20 cellular contexts compared by ENCODE assay signal in the genomic region with DNA sequence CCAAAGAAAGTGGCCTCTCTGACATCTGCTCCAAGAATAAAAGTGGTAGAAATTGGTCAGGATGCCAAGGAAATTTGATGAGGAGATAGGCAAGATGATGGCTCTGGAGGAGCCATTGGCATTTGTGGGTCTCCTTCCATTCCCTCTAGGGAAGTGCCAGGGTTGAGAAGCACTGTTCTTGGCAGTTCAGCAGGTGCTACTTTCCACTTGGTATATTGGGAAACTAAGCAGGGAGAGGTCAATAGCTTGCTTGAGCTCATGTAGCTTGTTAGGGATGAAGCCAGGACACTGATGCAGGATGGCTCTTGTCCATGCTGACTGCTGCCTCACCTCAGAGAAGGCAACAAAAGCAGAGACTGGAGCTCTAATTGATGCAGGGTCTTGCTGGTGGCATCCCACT.
DNase-seq lines count a peak whose midpoint lies in the region; ATAC-seq lines count a peak whose summit lies in the region.
"Had no signal": no experiment of that assay in that cellular context is flagged by ENCODE, and none has a peak within 500 bp of the region (broad histone marks: within the 10 kb centered on the region; RNA-seq: fewer than 3 reads in every experiment).

No MANE protein-coding gene starts in this region.

- POLR2A ChIA-PET in activated CD4-positive, alpha-beta T cell treated with anti-CD3 and anti-CD28 coated beads, Interleukin-2, amount 10 ng/mL, durations not matched to agents 7 days and 5 days (lab: Charles Lee), result interaction anchor here (0.7 kb wide), 1 partner anchor 57 kb away, joined by 3 read pairs; no protein-coding TSS in a partner anchor
- POLR2A ChIA-PET in CD8-positive, alpha-beta memory T cell (lab: Charles Lee), result interaction anchor here (1.1 kb wide), 1 partner anchor 9 kb away, joined by 3 read pairs; no protein-coding TSS in a partner anchor
- POLR2A ChIA-PET in naive thymus-derived CD8-positive, alpha-beta T cell (lab: Charles Lee), result interaction anchor here (0.8 to 3.1 kb wide), 12 partner anchors 9 to 234 kb away, joined by 3 to 15 read pairs (median 4); a partner anchor contains a TSS

- H3K4me1 ChIP-seq in CD8-positive, alpha-beta memory T cell (ENCODE audit: insufficient read depth, low read length), result peaks cover 48% of the 10 kb centered on the region

- no peak overlapping the region for H3K27ac ChIP-seq in CD8-positive, alpha-beta memory T cell (ENCODE audit: low read depth, low read length)
- H3K27ac ChIP-seq: C4-2B, left ventricle myocardium inferior had no signal

- H3K9me3 ChIP-seq in CD8-positive, alpha-beta memory T cell (ENCODE audit: low read length), result no peaks in the 10 kb centered on the region
- H3K9me3 ChIP-seq: left ventricle myocardium inferior, mucosa of descending colon had no signal

- peak overlapping the region; percentile 82 for H3K27ac Mint-ChIP-seq in activated CD4-positive, alpha-beta T cell treated with anti-CD3 and anti-CD28 coated beads, Interleukin-2, amount 10 ng/mL, durations not matched to agents 7 days and 5 days
- H3K27ac Mint-ChIP-seq in CD8-positive, alpha-beta memory T cell, result peak overlapping the region in 7 of 8 donors; percentile 10 to 75 (median 55)
- peak overlapping the region; percentile 56 for H3K27ac Mint-ChIP-seq in activated T-helper 2 cell treated with anti-CD3 and anti-CD28 coated beads, Interferon-gamma antibody, Interleukin-2, Interleukin-4, amounts not matched to agents 10 μg/mL and 5 μg/mL and 100 μg/mL, durations not matched to agents 14 hours and 24 hours and 36 hours
- H3K27ac Mint-ChIP-seq in naive thymus-derived CD8-positive, alpha-beta T cell, result peak overlapping the region; percentile 68 to 90 (median 85)

- no peaks in the 10 kb centered on the region for H3K27me3 Mint-ChIP-seq in activated CD4-positive, alpha-beta T cell treated with anti-CD3 and anti-CD28 coated beads, Interleukin-2, amount 10 ng/mL, durations not matched to agents 7 days and 5 days
- H3K27me3 Mint-ChIP-seq in CD8-positive, alpha-beta memory T cell, result no peaks in the 10 kb centered on the region
- H3K27me3 Mint-ChIP-seq in activated T-helper 2 cell treated with anti-CD3 and anti-CD28 coated beads, Interferon-gamma antibody, Interleukin-2, Interleukin-4, amounts not matched to agents 10 μg/mL and 5 μg/mL and 100 μg/mL, durations not matched to agents 14 hours and 24 hours and 36 hours (ENCODE audit: low read depth), result no peaks in the 10 kb centered on the region
- no peaks in the 10 kb centered on the region for H3K27me3 Mint-ChIP-seq in naive thymus-derived CD8-positive, alpha-beta T cell

- no peaks in the 10 kb centered on the region for H3K27me3 ChIP-seq in CD8-positive, alpha-beta memory T cell (ENCODE audit: insufficient read depth, low read length, poor library complexity, severe bottlenecking)

- H3K36me3 Mint-ChIP-seq in activated CD4-positive, alpha-beta T cell treated with anti-CD3 and anti-CD28 coated beads, Interleukin-2, amount 10 ng/mL, durations not matched to agents 7 days and 5 days (ENCODE audit: low read depth), result peaks cover 25% of the 10 kb centered on the region
- peaks cover 0 to 6% (median 4%) of the 10 kb centered on the region in 3 donors for H3K36me3 Mint-ChIP-seq in CD8-positive, alpha-beta memory T cell
- H3K36me3 Mint-ChIP-seq in activated T-helper 2 cell treated with anti-CD3 and anti-CD28 coated beads, Interferon-gamma antibody, Interleukin-2, Interleukin-4, amounts not matched to agents 10 μg/mL and 5 μg/mL and 100 μg/mL, durations not matched to agents 14 hours and 24 hours and 36 hours (ENCODE audit: low read depth), result no peaks in the 10 kb centered on the region
- no peaks in the 10 kb centered on the region for H3K36me3 Mint-ChIP-seq in naive thymus-derived CD8-positive, alpha-beta T cell

- intact Hi-C loops in activated T-helper 2 cell treated with anti-CD3 and anti-CD28 coated beads, Interferon-gamma antibody, Interleukin-2, Interleukin-4, amounts not matched to agents 10 μg/mL and 5 μg/mL and 100 μg/mL, durations not matched to agents 14 hours and 24 hours and 36 hours (cut with micrococcal nuclease), result no loop called here

- H3K4me3 ChIP-seq in CD8-positive, alpha-beta memory T cell (ENCODE audit: low read length), result no peak overlapping the region
- H3K4me3 ChIP-seq: left ventricle myocardium inferior, mucosa of descending colon had no signal

- H3K4me1 Mint-ChIP-seq in activated CD4-positive, alpha-beta T cell treated with anti-CD3 and anti-CD28 coated beads, Interleukin-2, amount 10 ng/mL, durations not matched to agents 7 days and 5 days, result peaks cover 78% of the 10 kb centered on the region
- H3K4me1 Mint-ChIP-seq in CD8-positive, alpha-beta memory T cell, result peaks cover 80 to 92% (median 83%) of the 10 kb centered on the region in 3 donors
- peaks cover 78% of the 10 kb centered on the region for H3K4me1 Mint-ChIP-seq in activated T-helper 2 cell treated with anti-CD3 and anti-CD28 coated beads, Interferon-gamma antibody, Interleukin-2, Interleukin-4, amounts not matched to agents 10 μg/mL and 5 μg/mL and 100 μg/mL, durations not matched to agents 14 hours and 24 hours and 36 hours (ENCODE audit: low read depth)
- H3K4me1 Mint-ChIP-seq in naive thymus-derived CD8-positive, alpha-beta T cell, result peaks cover 43 to 87% (median 75%) of the 10 kb centered on the region in 4 donors

- no peaks in the 10 kb centered on the region for H3K36me3 ChIP-seq in CD8-positive, alpha-beta memory T cell (ENCODE audit: insufficient read depth, low read length)
- H3K36me3 ChIP-seq: left ventricle myocardium inferior had no signal

- peak overlapping the region; percentile 20 for H3K4me3 Mint-ChIP-seq in activated CD4-positive, alpha-beta T cell treated with anti-CD3 and anti-CD28 coated beads, Interleukin-2, amount 10 ng/mL, durations not matched to agents 7 days and 5 days
- peak overlapping the region in 4 of 7 donors; percentile 10 to 37 (median 20) for H3K4me3 Mint-ChIP-seq in CD8-positive, alpha-beta memory T cell
- no peak overlapping the region for H3K4me3 Mint-ChIP-seq in activated T-helper 2 cell treated with anti-CD3 and anti-CD28 coated beads, Interferon-gamma antibody, Interleukin-2, Interleukin-4, amounts not matched to agents 10 μg/mL and 5 μg/mL and 100 μg/mL, durations not matched to agents 14 hours and 24 hours and 36 hours (ENCODE audit: low read depth)
- H3K4me3 Mint-ChIP-seq in naive thymus-derived CD8-positive, alpha-beta T cell, result peak overlapping the region; percentile 34 to 83 (median 63)

- no peaks in the 10 kb centered on the region for H3K9me3 Mint-ChIP-seq in activated CD4-positive, alpha-beta T cell treated with anti-CD3 and anti-CD28 coated beads, Interleukin-2, amount 10 ng/mL, durations not matched to agents 7 days and 5 days
- H3K9me3 Mint-ChIP-seq in CD8-positive, alpha-beta memory T cell, result no peaks in the 10 kb centered on the region
- H3K9me3 Mint-ChIP-seq in activated T-helper 2 cell treated with anti-CD3 and anti-CD28 coated beads, Interferon-gamma antibody, Interleukin-2, Interleukin-4, amounts not matched to agents 10 μg/mL and 5 μg/mL and 100 μg/mL, durations not matched to agents 14 hours and 24 hours and 36 hours, result no peaks in the 10 kb centered on the region
- H3K9me3 Mint-ChIP-seq in naive thymus-derived CD8-positive, alpha-beta T cell, result no peaks in the 10 kb centered on the region

- DNase-seq in activated CD4-positive, alpha-beta T cell treated with anti-CD3 and anti-CD28 coated beads, Interleukin-2, amount 10 ng/mL, durations not matched to agents 7 days and 5 days, result no peak
- DNase-seq in activated CD4-positive, alpha-beta T cell treated with anti-CD3 and anti-CD28 coated beads, Interleukin-2, amount 50 U/mL, for 4 hours, result no peak
- no peak for DNase-seq in CD8-positive, alpha-beta memory T cell
- DNase-seq in activated T-helper 2 cell treated with anti-CD3 and anti-CD28 coated beads, Interferon-gamma antibody, Interleukin-2, Interleukin-4, amounts not matched to agents 10 μg/mL and 5 μg/mL and 100 μg/mL, durations not matched to agents 14 hours and 24 hours and 36 hours (ENCODE audit: low spot score), result no peak
- no peak for DNase-seq in naive thymus-derived CD8-positive, alpha-beta T cell
- no peak for DNase-seq in NCI-H2227 (lab: John Stamatoyannopoulos, UW; ENCODE audit: unreplicated experiment)
- DNase-seq in HuH-7.5 (ENCODE audit: low spot score), result no peak
- DNase-seq: activated effector memory CD4-positive, alpha-beta T cell treated with anti-CD3 and anti-CD28 coated beads, Interleukin-2, amount 50 U/mL, for 16 hours; DMS53; head of caudate nucleus; left ventricle myocardium inferior; mucosa of descending colon; NCI-H1930; NK-92 treated with Interleukin-12 subunit alpha and Interleukin-12 subunit beta, amount 100 ng/mL, for 24 hours; nucleus accumbens; stimulated activated CD4-positive, alpha-beta T cell treated with anti-CD3 and anti-CD28 coated beads, Interleukin-12 subunit alpha, Interleukin-12 subunit beta, amount 100 ng/mL, for 4 hours; stimulated activated CD8-positive, alpha-beta memory T cell treated with anti-CD3 and anti-CD28 coated beads, Interleukin-4, amount 100 ng/mL, for 48 hours had no signal

- CTCF ChIA-PET in activated CD4-positive, alpha-beta T cell treated with anti-CD3 and anti-CD28 coated beads, Interleukin-2, amount 10 ng/mL, durations not matched to agents 7 days and 5 days (lab: Charles Lee), result interaction anchor here (0.6 to 4.4 kb wide), 9 partner anchors 9 to 451 kb away, joined by 3 to 24 read pairs (median 5); no protein-coding TSS in a partner anchor
- CTCF ChIA-PET in CD8-positive, alpha-beta memory T cell (lab: Charles Lee), result interaction anchor here (0.8 to 3.3 kb wide), 5 partner anchors 9 to 150 kb away, joined by 3 to 18 read pairs (median 4); no protein-coding TSS in a partner anchor

- ATAC-seq in naive thymus-derived CD8-positive, alpha-beta T cell, result no peak
- no peak for ATAC-seq in GM21529 (IDR thresholded peaks at IDR 0.05; ENCODE audit: unreplicated experiment)
- ATAC-seq: mucosa of descending colon, SK-N-SH treated with all-trans-retinoic acid at 6 μM for 48 hours had no signal
